In the genomic region with DNA sequence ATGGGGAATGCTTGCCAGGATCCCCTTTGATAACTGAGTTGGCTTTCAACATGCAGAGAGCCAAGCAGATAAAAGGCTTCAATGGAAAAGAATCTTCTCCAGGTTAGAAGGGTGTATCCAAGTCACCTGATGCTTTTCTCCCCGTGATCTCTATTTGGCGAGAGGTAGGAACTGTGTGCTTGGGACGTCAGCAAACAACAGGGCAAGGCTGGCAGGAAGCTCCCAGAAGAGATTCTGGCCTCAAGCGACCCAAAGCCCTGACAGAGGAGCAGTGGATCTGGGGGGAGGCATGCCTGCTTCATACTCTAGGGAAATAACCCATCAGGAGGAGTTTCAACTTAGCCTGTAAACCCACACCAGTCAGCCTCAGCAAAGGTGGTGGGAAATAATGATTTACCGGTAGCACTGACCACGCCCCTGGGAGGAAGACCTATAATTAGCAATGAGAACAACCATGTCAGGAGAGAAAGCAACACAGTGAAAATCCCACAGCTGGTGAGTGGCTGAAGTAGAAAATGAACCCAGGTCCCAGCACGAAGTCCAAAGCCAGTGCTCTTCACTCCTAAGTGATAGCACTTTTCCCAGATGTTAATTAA, we compare ENCODE assay signal across 18 cellular contexts.
DNase-seq lines count a peak whose midpoint lies in the region; ATAC-seq and TF ChIP-seq lines count a peak whose summit lies in the region.
"Had no signal": no experiment of that assay in that cellular context is flagged by ENCODE, and none has a peak within 500 bp of the region (broad histone marks: within the 10 kb centered on the region; RNA-seq: fewer than 3 reads in every experiment).

No MANE protein-coding gene starts in this region.

- no peaks in the 10 kb centered on the region for H3K27me3 ChIP-seq in KMS-11 (ENCODE audit: insufficient read depth, low read depth)
- H3K27me3 ChIP-seq in ascending aorta = no peaks in the 10 kb centered on the region
- H3K27me3 ChIP-seq: cardiac muscle cell, pancreas had no signal

- H3K9me3 ChIP-seq in ascending aorta = no peaks in the 10 kb centered on the region
- H3K9me3 ChIP-seq: pancreas had no signal

- H4K20me1 ChIP-seq in KMS-11 (ENCODE audit: insufficient read depth) = no peaks in the 10 kb centered on the region

- no peak for DNase-seq in stimulated activated naive CD8-positive, alpha-beta T cell treated with anti-CD3 and anti-CD28 coated beads, Interleukin-15, Interleukin-2, amounts not matched to agents 100 U/mL and 50 U/mL, for 24 hours
- no peak for DNase-seq in stimulated activated naive CD8-positive, alpha-beta T cell treated with anti-CD3 and anti-CD28 coated beads, Interleukin-15, amount 100 ng/mL, for 72 hours
- DNase-seq in fibroblast of villous mesenchyme (ENCODE audit: low read depth) (peak; percentile 43), HFFc6 (no peak), Ammon's horn (ENCODE audit: low spot score) (no peak), ascending aorta (ENCODE audit: low spot score in 2 of 2) (no peak)
- DNase-seq in stimulated activated effector memory CD8-positive, alpha-beta T cell treated with anti-CD3 and anti-CD28 coated beads, Interleukin-12 subunit alpha, Interleukin-12 subunit beta, amount 100 ng/mL, for 72 hours (ENCODE audit: low spot score in 2 of 2) = no peak
- DNase-seq: activated CD4-positive, alpha-beta T cell treated with anti-CD3 and anti-CD28 coated beads for 4 hours; activated naive CD8-positive, alpha-beta T cell treated with anti-CD3 and anti-CD28 coated beads for 36 hours; effector CD4-positive, alpha-beta T cell; hippocampal formation; kidney glomerular epithelial cell; NCI-H2171; pancreas; SIG-M5; T1000 had no signal

- H2AFZ ChIP-seq in KMS-11 (ENCODE audit: low read depth) = peak overlapping the region; percentile 58

- H3K4me1 Mint-ChIP-seq in stimulated activated naive CD8-positive, alpha-beta T cell treated with anti-CD3 and anti-CD28 coated beads, Interleukin-15, amount 100 ng/mL, for 72 hours = no peaks in the 10 kb centered on the region
- H3K4me1 Mint-ChIP-seq in HFFc6 (ENCODE audit: low read depth) = peaks cover 11% of the 10 kb centered on the region
- no peaks in the 10 kb centered on the region for H3K4me1 Mint-ChIP-seq in stimulated activated effector memory CD8-positive, alpha-beta T cell treated with anti-CD3 and anti-CD28 coated beads, Interleukin-12 subunit alpha, Interleukin-12 subunit beta, amount 100 ng/mL, for 72 hours
- H3K4me1 Mint-ChIP-seq: activated naive CD8-positive, alpha-beta T cell treated with anti-CD3 and anti-CD28 coated beads for 36 hours had no signal

- no peak overlapping the region for H3K27ac Mint-ChIP-seq in stimulated activated naive CD8-positive, alpha-beta T cell treated with anti-CD3 and anti-CD28 coated beads, Interleukin-15, amount 100 ng/mL, for 72 hours
- no peak overlapping the region for H3K27ac Mint-ChIP-seq in HFFc6
- H3K27ac Mint-ChIP-seq in stimulated activated effector memory CD8-positive, alpha-beta T cell treated with anti-CD3 and anti-CD28 coated beads, Interleukin-12 subunit alpha, Interleukin-12 subunit beta, amount 100 ng/mL, for 72 hours = no peak overlapping the region
- H3K27ac Mint-ChIP-seq: activated naive CD8-positive, alpha-beta T cell treated with anti-CD3 and anti-CD28 coated beads for 36 hours had no signal

- no peaks in the 10 kb centered on the region for H3K36me3 Mint-ChIP-seq in HFFc6 (ENCODE audit: low read depth)
- no peaks in the 10 kb centered on the region for H3K36me3 Mint-ChIP-seq in stimulated activated effector memory CD8-positive, alpha-beta T cell treated with anti-CD3 and anti-CD28 coated beads, Interleukin-12 subunit alpha, Interleukin-12 subunit beta, amount 100 ng/mL, for 72 hours
- H3K36me3 Mint-ChIP-seq: activated naive CD8-positive, alpha-beta T cell treated with anti-CD3 and anti-CD28 coated beads for 36 hours had no signal

- H3K4me3 ChIP-seq in KMS-11 (IDR thresholded peaks at IDR 0.05; ENCODE audit: insufficient read depth, low read depth, low read length) (no peak overlapping the region), fibroblast of villous mesenchyme (ENCODE audit: low read depth, low read length) (no peak overlapping the region), ascending aorta (no peak overlapping the region)
- H3K4me3 ChIP-seq: cardiac muscle cell, pancreas had no signal

- H3K27ac ChIP-seq in KMS-11 (peak overlapping the region; percentile 28; the same call in 1 of the 2 replicates), ascending aorta (no peak overlapping the region)
- H3K27ac ChIP-seq: cardiac muscle cell, pancreas had no signal

- H3K9me3 Mint-ChIP-seq in stimulated activated naive CD8-positive, alpha-beta T cell treated with anti-CD3 and anti-CD28 coated beads, Interleukin-15, amount 100 ng/mL, for 72 hours = no peaks in the 10 kb centered on the region
- H3K9me3 Mint-ChIP-seq in HFFc6 = no peaks in the 10 kb centered on the region
- H3K9me3 Mint-ChIP-seq in stimulated activated effector memory CD8-positive, alpha-beta T cell treated with anti-CD3 and anti-CD28 coated beads, Interleukin-12 subunit alpha, Interleukin-12 subunit beta, amount 100 ng/mL, for 72 hours = no peaks in the 10 kb centered on the region
- H3K9me3 Mint-ChIP-seq: activated naive CD8-positive, alpha-beta T cell treated with anti-CD3 and anti-CD28 coated beads for 36 hours had no signal

- H3K4me3 Mint-ChIP-seq in stimulated activated naive CD8-positive, alpha-beta T cell treated with anti-CD3 and anti-CD28 coated beads, Interleukin-15, amount 100 ng/mL, for 72 hours = no peak overlapping the region
- no peak overlapping the region for H3K4me3 Mint-ChIP-seq in HFFc6
- H3K4me3 Mint-ChIP-seq in stimulated activated effector memory CD8-positive, alpha-beta T cell treated with anti-CD3 and anti-CD28 coated beads, Interleukin-12 subunit alpha, Interleukin-12 subunit beta, amount 100 ng/mL, for 72 hours = no peak overlapping the region
- H3K4me3 Mint-ChIP-seq: activated naive CD8-positive, alpha-beta T cell treated with anti-CD3 and anti-CD28 coated beads for 36 hours had no signal

- H3K4me1 ChIP-seq in KMS-11 (ENCODE audit: low read depth, poor library complexity, severe bottlenecking) (peaks cover 62% of the 10 kb centered on the region), ascending aorta (no peaks in the 10 kb centered on the region)
- H3K4me1 ChIP-seq: pancreas had no signal

- intact Hi-C loops in ascending aorta (cut with DNase I) = no loop called here

- H3K9ac ChIP-seq in KMS-11 = peak overlapping the region; percentile 4; the same call in 1 of the 2 replicates

- H3K79me2 ChIP-seq in KMS-11 (ENCODE audit: insufficient read depth, low read depth) = no peaks in the 10 kb centered on the region

- peak; percentile 28 for ATAC-seq in stimulated activated naive CD8-positive, alpha-beta T cell treated with anti-CD3 and anti-CD28 coated beads, Interleukin-15, Interleukin-2, amounts not matched to agents 100 U/mL and 50 U/mL, for 24 hours
- ATAC-seq in stimulated activated naive CD8-positive, alpha-beta T cell treated with anti-CD3 and anti-CD28 coated beads, Interleukin-15, amount 100 ng/mL, for 72 hours = no peak
- no peak for ATAC-seq in stimulated activated effector memory CD8-positive, alpha-beta T cell treated with anti-CD3 and anti-CD28 coated beads, Interleukin-12 subunit alpha, Interleukin-12 subunit beta, amount 100 ng/mL, for 72 hours
- ATAC-seq: pancreas had no signal

- H3K27me3 Mint-ChIP-seq in stimulated activated naive CD8-positive, alpha-beta T cell treated with anti-CD3 and anti-CD28 coated beads, Interleukin-15, amount 100 ng/mL, for 72 hours = peaks cover 21% of the 10 kb centered on the region
- peaks cover 3% of the 10 kb centered on the region for H3K27me3 Mint-ChIP-seq in HFFc6 (ENCODE audit: insufficient read depth)

- TF ChIP-seq CTCF in KMS-11 (conservative IDR thresholded peaks at IDR 0.05; ENCODE audit: low read depth, low read length) (no peak), fibroblast of villous mesenchyme (IDR thresholded peaks at IDR 0.05; ENCODE audit: insufficient read depth, low read depth, low read length) (no peak), HFFc6 (IDR thresholded peaks at IDR 0.05) (no peak), ascending aorta (IDR thresholded peaks at IDR 0.05) (no peak)

- H3K36me3 ChIP-seq in KMS-11 (ENCODE audit: insufficient read depth) (no peaks in the 10 kb centered on the region), ascending aorta (no peaks in the 10 kb centered on the region)
- H3K36me3 ChIP-seq: cardiac muscle cell, pancreas had no signal

- H3K4me2 ChIP-seq in KMS-11 = peak overlapping the region; percentile 97
